In the genomic region with DNA sequence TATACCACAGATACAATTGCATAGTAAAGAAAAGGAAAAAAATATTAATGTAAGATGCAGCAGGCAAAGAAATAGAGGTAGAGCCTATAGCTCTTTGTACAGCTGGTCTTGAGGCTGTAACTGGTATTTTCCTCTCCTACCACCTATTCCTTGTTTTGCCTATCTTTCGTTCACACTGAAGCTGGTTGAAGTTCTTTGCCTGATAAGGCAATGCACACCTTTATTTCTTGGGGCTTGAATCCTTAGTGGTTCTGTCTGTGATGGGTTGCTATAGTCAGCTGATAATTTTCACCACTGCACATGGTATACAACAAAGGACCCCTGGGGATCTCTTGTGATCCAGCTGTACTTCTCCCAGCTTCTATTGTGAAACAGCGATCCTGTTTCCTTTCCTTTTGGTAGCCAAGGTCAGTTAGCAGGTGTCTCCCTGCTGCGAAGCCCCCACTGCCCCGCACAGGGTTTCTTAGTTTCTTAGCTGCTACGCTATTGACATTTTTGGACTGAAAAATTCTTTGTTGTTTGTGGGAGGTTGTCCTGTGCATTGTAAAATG, we compare ENCODE assay signal across 15 cellular contexts. TPM values are rescaled to one million over a fixed set of nuclear protein-coding genes. Genes with fewer than 3 reads are reported as not detected.
DNase-seq lines count a peak whose midpoint lies in the region; ATAC-seq and TF ChIP-seq lines count a peak whose summit lies in the region.
"Had no signal": no experiment of that assay in that cellular context is flagged by ENCODE, and none has a peak within 500 bp of the region (broad histone marks: within the 10 kb centered on the region; RNA-seq: fewer than 3 reads in every experiment).

No MANE protein-coding gene starts in this region.

- no peak overlapping the region for H3K4me3 ChIP-seq in GM23338
- H3K4me3 ChIP-seq in neural progenitor cell = no peak overlapping the region

- H3F3A ChIP-seq in GM23338 (replicated peaks; ENCODE audit: low read depth) (no peaks in the 10 kb centered on the region), neural progenitor cell (ENCODE audit: low read depth) (no peaks in the 10 kb centered on the region)

- no peaks in the 10 kb centered on the region for H3K27me3 Mint-ChIP-seq in GM23338 (ENCODE audit: insufficient read depth, low read depth, poor library complexity)
- H3K27me3 Mint-ChIP-seq in neural progenitor cell (ENCODE audit: insufficient read depth, low read depth) = no peaks in the 10 kb centered on the region
- H3K27me3 Mint-ChIP-seq in Calu3 (ENCODE audit: unreplicated experiment) = no peaks in the 10 kb centered on the region

- no peak overlapping the region for H3K27ac Mint-ChIP-seq in GM23338
- no peak overlapping the region for H3K27ac Mint-ChIP-seq in neural progenitor cell
- H3K27ac Mint-ChIP-seq in Calu3 (ENCODE audit: unreplicated experiment) = no peak overlapping the region
- H3K27ac Mint-ChIP-seq: CD4-positive, alpha-beta T cell had no signal

- CTCF ChIA-PET in Calu3 (lab: Charles Lee) = no interaction called here

- DNase-seq in GM23338 (ENCODE audit: low spot score) (no peak), NCI-H146 treated with DMSO at 0.1 percent for 48 hours (lab: John Stamatoyannopoulos, UW; ENCODE audit: unreplicated experiment) (peak; percentile 96), NCI-H748 treated with DMSO at 0.1 percent for 48 hours (lab: John Stamatoyannopoulos, UW) (peak; percentile 3), neural progenitor cell (ENCODE audit: low spot score) (peak; percentile 29), NCI-H524 treated with DMSO at 0.1 percent for 48 hours (lab: John Stamatoyannopoulos, UW) (no peak), Calu3 (no peak), NCI-H446 treated with DMSO at 0.1 percent for 48 hours (lab: John Stamatoyannopoulos, UW) (no peak)
- DNase-seq: CD4-positive, alpha-beta T cell; DMS79 treated with DMSO at 0.1 percent for 48 hours; KG1; NCI-H187 treated with DMSO at 0.1 percent for 48 hours; SHP77 treated with DMSO at 0.1 percent for 48 hours; T-helper 1 cell; T1000 had no signal

- BruUV-seq in Calu3 (replicated peaks; lab: Mats Ljungman, UMichigan) = no TSS peak

- H3K4me1 Mint-ChIP-seq in GM23338 (peaks cover 2% of the 10 kb centered on the region; the same call in 1 of the 3 replicates), neural progenitor cell (peaks cover 7% of the 10 kb centered on the region), Calu3 (ENCODE audit: low read depth, unreplicated experiment) (no peaks in the 10 kb centered on the region)

- H3K4me1 ChIP-seq in GM23338 (ENCODE audit: insufficient read depth) = no peaks in the 10 kb centered on the region; the same call in 1 of the 2 replicates
- H3K4me1 ChIP-seq in neural progenitor cell = peaks cover 5% of the 10 kb centered on the region

- H3K79me2 ChIP-seq in GM23338 (replicated peaks; ENCODE audit: insufficient read depth) = no peaks in the 10 kb centered on the region
- no peaks in the 10 kb centered on the region for H3K79me2 ChIP-seq in neural progenitor cell (ENCODE audit: low read depth)

- TF ChIP-seq CTCF in GM23338 (conservative IDR thresholded peaks at IDR 0.05; ENCODE audit: low read depth in 2 of 2) (no peak), neural progenitor cell (IDR thresholded peaks at IDR 0.05) (no peak), Calu3 (IDR thresholded peaks at IDR 0.05; ENCODE audit: unreplicated experiment) (no peak)

- 0 out of 2 replicates have a peak overlapping the region, but pooled peaks have one; percentile 28 for H2AFZ ChIP-seq in GM23338
- no peak overlapping the region for H2AFZ ChIP-seq in neural progenitor cell (replicated peaks)

- no peaks in the 10 kb centered on the region for H3K9me3 Mint-ChIP-seq in GM23338
- no peaks in the 10 kb centered on the region for H3K9me3 Mint-ChIP-seq in neural progenitor cell
- no peaks in the 10 kb centered on the region for H3K9me3 Mint-ChIP-seq in Calu3 (ENCODE audit: low read depth, unreplicated experiment)
- H3K9me3 Mint-ChIP-seq: CD4-positive, alpha-beta T cell had no signal

- ATAC-seq in GM23338 = peak; percentile 63
- ATAC-seq: SK-N-SH treated with all-trans-retinoic acid at 6 μM for 48 hours had no signal

- H3K27ac ChIP-seq in GM23338 (ENCODE audit: low read depth) = no peak overlapping the region
- no peak overlapping the region for H3K27ac ChIP-seq in neural progenitor cell

- no peaks in the 10 kb centered on the region for H3K36me3 Mint-ChIP-seq in GM23338 (ENCODE audit: low read depth)
- no peaks in the 10 kb centered on the region for H3K36me3 Mint-ChIP-seq in neural progenitor cell
- no peaks in the 10 kb centered on the region for H3K36me3 Mint-ChIP-seq in Calu3 (ENCODE audit: insufficient read depth, unreplicated experiment)

- no peak overlapping the region for H3K9ac ChIP-seq in neural progenitor cell

- no peaks in the 10 kb centered on the region for H3K27me3 ChIP-seq in GM23338 (ENCODE audit: insufficient read depth)
- no peaks in the 10 kb centered on the region for H3K27me3 ChIP-seq in neural progenitor cell

- H3K4me2 ChIP-seq in GM23338 (no peak overlapping the region), neural progenitor cell (no peak overlapping the region)

- H3K9me3 ChIP-seq in neural progenitor cell (ENCODE audit: low read depth) = no peaks in the 10 kb centered on the region

- intact Hi-C loops in Calu3 (cut with micrococcal nuclease; ENCODE audit: unreplicated experiment) = no loop called here

- H3K9me2 ChIP-seq in GM23338 (ENCODE audit: insufficient read depth) = no peaks in the 10 kb centered on the region

- H3K36me3 ChIP-seq in GM23338 (ENCODE audit: insufficient read depth) (no peaks in the 10 kb centered on the region), neural progenitor cell (no peaks in the 10 kb centered on the region)

- H3K4me3 Mint-ChIP-seq in GM23338 = no peak overlapping the region
- H3K4me3 Mint-ChIP-seq in neural progenitor cell = no peak overlapping the region
- H3K4me3 Mint-ChIP-seq in Calu3 (ENCODE audit: low read depth, unreplicated experiment) = no peak overlapping the region
- H3K4me3 Mint-ChIP-seq: CD4-positive, alpha-beta T cell had no signal

- H4K20me1 ChIP-seq in GM23338 (replicated peaks; ENCODE audit: insufficient read depth) (no peaks in the 10 kb centered on the region), neural progenitor cell (ENCODE audit: low read depth) (no peaks in the 10 kb centered on the region)

TF ChIP-seq in GM23338, 12 proteins besides CTCF, POLR2A, EP300 and RAD21 (continues in another document):
- TF ChIP-seq, protein P1, sequence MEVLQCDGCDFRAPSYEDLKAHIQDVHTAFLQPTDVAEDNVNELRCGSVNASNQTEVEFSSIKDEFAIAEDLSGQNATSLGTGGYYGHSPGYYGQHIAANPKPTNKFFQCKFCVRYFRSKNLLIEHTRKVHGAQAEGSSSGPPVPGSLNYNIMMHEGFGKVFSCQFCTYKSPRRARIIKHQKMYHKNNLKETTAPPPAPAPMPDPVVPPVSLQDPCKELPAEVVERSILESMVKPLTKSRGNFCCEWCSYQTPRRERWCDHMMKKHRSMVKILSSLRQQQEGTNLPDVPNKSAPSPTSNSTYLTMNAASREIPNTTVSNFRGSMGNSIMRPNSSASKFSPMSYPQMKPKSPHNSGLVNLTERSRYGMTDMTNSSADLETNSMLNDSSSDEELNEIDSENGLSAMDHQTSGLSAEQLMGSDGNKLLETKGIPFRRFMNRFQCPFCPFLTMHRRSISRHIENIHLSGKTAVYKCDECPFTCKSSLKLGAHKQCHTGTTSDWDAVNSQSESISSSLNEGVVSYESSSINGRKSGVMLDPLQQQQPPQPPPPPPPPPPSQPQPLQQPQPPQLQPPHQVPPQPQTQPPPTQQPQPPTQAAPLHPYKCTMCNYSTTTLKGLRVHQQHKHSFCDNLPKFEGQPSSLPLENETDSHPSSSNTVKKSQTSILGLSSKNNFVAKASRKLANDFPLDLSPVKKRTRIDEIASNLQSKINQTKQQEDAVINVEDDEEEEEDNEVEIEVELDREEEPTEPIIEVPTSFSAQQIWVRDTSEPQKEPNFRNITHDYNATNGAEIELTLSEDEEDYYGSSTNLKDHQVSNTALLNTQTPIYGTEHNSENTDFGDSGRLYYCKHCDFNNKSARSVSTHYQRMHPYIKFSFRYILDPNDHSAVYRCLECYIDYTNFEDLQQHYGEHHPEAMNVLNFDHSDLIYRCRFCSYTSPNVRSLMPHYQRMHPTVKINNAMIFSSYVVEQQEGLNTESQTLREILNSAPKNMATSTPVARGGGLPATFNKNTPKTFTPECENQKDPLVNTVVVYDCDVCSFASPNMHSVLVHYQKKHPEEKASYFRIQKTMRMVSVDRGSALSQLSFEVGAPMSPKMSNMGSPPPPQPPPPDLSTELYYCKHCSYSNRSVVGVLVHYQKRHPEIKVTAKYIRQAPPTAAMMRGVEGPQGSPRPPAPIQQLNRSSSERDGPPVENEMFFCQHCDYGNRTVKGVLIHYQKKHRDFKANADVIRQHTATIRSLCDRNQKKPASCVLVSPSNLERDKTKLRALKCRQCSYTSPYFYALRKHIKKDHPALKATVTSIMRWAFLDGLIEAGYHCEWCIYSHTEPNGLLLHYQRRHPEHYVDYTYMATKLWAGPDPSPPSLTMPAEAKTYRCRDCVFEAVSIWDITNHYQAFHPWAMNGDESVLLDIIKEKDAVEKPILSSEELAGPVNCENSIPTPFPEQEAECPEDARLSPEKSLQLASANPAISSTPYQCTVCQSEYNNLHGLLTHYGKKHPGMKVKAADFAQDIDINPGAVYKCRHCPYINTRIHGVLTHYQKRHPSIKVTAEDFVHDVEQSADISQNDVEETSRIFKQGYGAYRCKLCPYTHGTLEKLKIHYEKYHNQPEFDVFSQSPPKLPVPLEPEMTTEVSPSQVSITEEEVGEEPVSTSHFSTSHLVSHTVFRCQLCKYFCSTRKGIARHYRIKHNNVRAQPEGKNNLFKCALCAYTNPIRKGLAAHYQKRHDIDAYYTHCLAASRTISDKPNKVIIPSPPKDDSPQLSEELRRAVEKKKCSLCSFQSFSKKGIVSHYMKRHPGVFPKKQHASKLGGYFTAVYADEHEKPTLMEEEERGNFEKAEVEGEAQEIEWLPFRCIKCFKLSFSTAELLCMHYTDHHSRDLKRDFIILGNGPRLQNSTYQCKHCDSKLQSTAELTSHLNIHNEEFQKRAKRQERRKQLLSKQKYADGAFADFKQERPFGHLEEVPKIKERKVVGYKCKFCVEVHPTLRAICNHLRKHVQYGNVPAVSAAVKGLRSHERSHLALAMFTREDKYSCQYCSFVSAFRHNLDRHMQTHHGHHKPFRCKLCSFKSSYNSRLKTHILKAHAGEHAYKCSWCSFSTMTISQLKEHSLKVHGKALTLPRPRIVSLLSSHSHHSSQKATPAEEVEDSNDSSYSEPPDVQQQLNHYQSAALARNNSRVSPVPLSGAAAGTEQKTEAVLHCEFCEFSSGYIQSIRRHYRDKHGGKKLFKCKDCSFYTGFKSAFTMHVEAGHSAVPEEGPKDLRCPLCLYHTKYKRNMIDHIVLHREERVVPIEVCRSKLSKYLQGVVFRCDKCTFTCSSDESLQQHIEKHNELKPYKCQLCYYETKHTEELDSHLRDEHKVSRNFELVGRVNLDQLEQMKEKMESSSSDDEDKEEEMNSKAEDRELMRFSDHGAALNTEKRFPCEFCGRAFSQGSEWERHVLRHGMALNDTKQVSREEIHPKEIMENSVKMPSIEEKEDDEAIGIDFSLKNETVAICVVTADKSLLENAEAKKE (CRISPR knock-in tag; IDR thresholded peaks at IDR 0.05) = no peak
- TF ChIP-seq EZH2 (IDR thresholded peaks at IDR 0.05; ENCODE audit: low read depth, unreplicated experiment) = no peak

RNA-seq across cellular contexts. Expression of a gene that starts 9.9 kb away (rescaled TPM):
- total RNA-seq in GM23338 (2014; rRNA removed; shearing (Covaris generic)) = 29.9 and 31.7 TPM in 2 replicates
- polyA plus RNA-seq in GM23338 (2016; fragmentation: Nextera tagmentation; extraction: Ambion mirVana) = 26.7 and 31.5 TPM in 2 replicates
- 38.0 and 61.0 TPM in 2 replicates for total RNA-seq in neural progenitor cell (ENCODE audit: low replicate concordance)
- 55.5 and 56.9 TPM in 2 replicates for total RNA-seq in Calu3 (2022)

Comparison
In these comparisons a context has a peak if more than half of its experiments do, and no peak if none do; other contexts are left out.
1. DNase-seq: peak in NCI-H146 treated with DMSO at 0.1 percent for 48 hours (single experiment), NCI-H748 treated with DMSO at 0.1 percent for 48 hours (single experiment) and neural progenitor cell (single experiment); none in GM23338 (single experiment), NCI-H524 treated with DMSO at 0.1 percent for 48 hours (single experiment), Calu3 (single experiment) and NCI-H446 treated with DMSO at 0.1 percent for 48 hours (single experiment).